Comparison of ENCODE assay signal across 10 cellular contexts in the genomic region with DNA sequence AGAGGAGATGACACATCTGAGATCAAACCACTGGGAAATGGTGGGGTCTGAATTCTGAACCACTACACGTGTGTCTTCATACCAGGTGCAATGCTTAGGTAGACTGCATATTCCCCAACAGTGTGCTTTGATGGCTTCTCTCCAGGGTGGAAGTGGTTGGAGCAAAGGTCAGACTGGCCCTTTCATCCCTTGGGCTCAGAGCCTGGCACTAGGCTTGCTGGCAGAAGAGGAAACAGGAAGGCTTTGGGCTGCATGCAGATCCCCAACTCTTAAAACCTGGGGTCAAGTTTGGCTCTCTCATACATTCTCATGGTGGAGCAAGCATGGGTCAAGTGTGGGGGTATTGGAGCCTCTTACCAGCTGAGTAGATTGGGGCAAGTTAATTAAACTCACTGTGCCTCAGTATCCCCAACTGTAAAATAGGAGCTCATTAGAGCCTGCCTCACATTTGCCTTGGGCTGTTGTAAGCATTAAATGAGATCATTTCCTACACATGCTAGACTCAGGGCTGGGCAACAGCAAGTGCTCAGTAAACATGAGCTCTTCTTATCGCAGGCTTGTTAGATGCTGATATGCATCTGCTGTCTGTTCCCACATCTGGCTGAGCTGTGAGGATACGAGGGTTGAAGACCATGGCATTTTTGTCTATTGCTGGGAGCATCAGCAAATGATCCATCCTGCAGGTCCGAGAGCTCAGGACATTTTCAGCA. TPM values are rescaled to one million over a fixed set of nuclear protein-coding genes. Genes with fewer than 3 reads are reported as not detected.
DNase-seq lines count a peak whose midpoint lies in the region; ATAC-seq and TF ChIP-seq lines count a peak whose summit lies in the region.
"Had no signal": no experiment of that assay in that cellular context is flagged by ENCODE, and none has a peak within 500 bp of the region (broad histone marks: within the 10 kb centered on the region; RNA-seq: fewer than 3 reads in every experiment).

No MANE protein-coding gene starts in this region.

- H3K9me2 ChIP-seq in OCI-LY7 (ENCODE audit: insufficient read depth, low read length) = no peaks in the 10 kb centered on the region

- H3K9me3 Mint-ChIP-seq in MCF 10A (ENCODE audit: unreplicated experiment) = no peaks in the 10 kb centered on the region
- H3K9me3 Mint-ChIP-seq: endodermal cell had no signal

- no peak overlapping the region for H3K27ac Mint-ChIP-seq in MCF 10A (ENCODE audit: low read depth, unreplicated experiment)
- H3K27ac Mint-ChIP-seq: endodermal cell had no signal

- H3K27ac ChIP-seq in OCI-LY7 (ENCODE audit: low read depth, low read length, poor library complexity, severe bottlenecking) (peak overlapping the region; percentile 97), colonic mucosa (peak overlapping the region; percentile 52)

- no peak overlapping the region for H3K4me3 Mint-ChIP-seq in MCF 10A (ENCODE audit: unreplicated experiment)
- H3K4me3 Mint-ChIP-seq: endodermal cell had no signal

- CTCF ChIA-PET in OCI-LY7 (lab: Charles Lee; ENCODE audit: unreplicated experiment) = interaction anchor here (0.7 to 1.3 kb wide), 7 partner anchors 9 to 68 kb away, joined by 3 to 12 read pairs (median 4); no protein-coding TSS in a partner anchor
- CTCF ChIA-PET in MCF 10A (lab: Yijun Ruan, JAX) = interaction anchor here (0.5 to 5.5 kb wide), 7 partner anchors 9 to 146 kb away, joined by 3 to 39 read pairs (median 3); no protein-coding TSS in a partner anchor

- peak overlapping the region; percentile 51 to 52 for H3K9ac ChIP-seq in colonic mucosa (ENCODE audit: low read depth in 2 of 2, low read length in 2 of 2)

- H3K4me3 ChIP-seq in OCI-LY7 (ENCODE audit: low read depth, low read length, poor library complexity, severe bottlenecking) (peak overlapping the region; percentile 53), colonic mucosa (no peak overlapping the region)

- peaks cover 61% of the 10 kb centered on the region for H3K79me2 ChIP-seq in OCI-LY7 (ENCODE audit: insufficient read depth, low read depth, low read length)

- TF ChIP-seq CTCF in OCI-LY7 (conservative IDR thresholded peaks at IDR 0.05; ENCODE audit: low read length) (no peak), colonic mucosa (IDR thresholded peaks at IDR 0.05) (no peak), MCF 10A (IDR thresholded peaks at IDR 0.05; ENCODE audit: unreplicated experiment) (no peak)

- H3K4me1 Mint-ChIP-seq in MCF 10A (ENCODE audit: insufficient read depth, unreplicated experiment) = peaks cover 25% of the 10 kb centered on the region

- intact Hi-C loops in OCI-LY7 (cut with micrococcal nuclease; ENCODE audit: unreplicated experiment) = loop anchor here (1.0 kb wide), 4 partner anchors 11 to 68 kb away; no protein-coding TSS in a partner anchor
- intact Hi-C loops in colonic mucosa (cut with DNase I) = no loop called here
- intact Hi-C loops in posterior vena cava (cut with DNase I) = no loop called here
- intact Hi-C loops in MCF 10A (cut with micrococcal nuclease) = no loop called here

- H3K9me3 ChIP-seq in OCI-LY7 (ENCODE audit: low read length) (no peaks in the 10 kb centered on the region), colonic mucosa (no peaks in the 10 kb centered on the region)

- peak; percentile 7 for ATAC-seq in GM18907 (IDR thresholded peaks at IDR 0.05; ENCODE audit: unreplicated experiment)
- no peak for ATAC-seq in GM21367 (IDR thresholded peaks at IDR 0.05; ENCODE audit: unreplicated experiment)
- ATAC-seq in HG02610 (IDR thresholded peaks at IDR 0.05; ENCODE audit: unreplicated experiment) = no peak
- ATAC-seq in HG02973 (IDR thresholded peaks at IDR 0.05; ENCODE audit: unreplicated experiment) = no peak

- H4K20me1 ChIP-seq in OCI-LY7 (ENCODE audit: insufficient read depth, low read length) = no peaks in the 10 kb centered on the region

- no peaks in the 10 kb centered on the region for H3K27me3 Mint-ChIP-seq in MCF 10A (ENCODE audit: insufficient read depth, unreplicated experiment)

- no peak overlapping the region for H2AFZ ChIP-seq in OCI-LY7 (ENCODE audit: low read length)

- BruUV-seq in OCI-LY7 (replicated peaks; lab: Mats Ljungman, UMichigan) (TSS peak; percentile 67), MCF 10A (replicated peaks; lab: Mats Ljungman, UMichigan) (no TSS peak)

- peaks cover 6% of the 10 kb centered on the region for H3K36me3 Mint-ChIP-seq in MCF 10A (ENCODE audit: insufficient read depth, unreplicated experiment)

- H3K36me3 ChIP-seq in OCI-LY7 (ENCODE audit: insufficient read depth, low read length) (no peaks in the 10 kb centered on the region), colonic mucosa (no peaks in the 10 kb centered on the region)

- H3K4me2 ChIP-seq in OCI-LY7 (ENCODE audit: low read length) = peak overlapping the region; percentile 78

- peak; percentile 71 for DNase-seq in OCI-LY7 (ENCODE audit: low spot score)
- peak; percentile 38 for DNase-seq in colonic mucosa
- peak; percentile 9 for DNase-seq in posterior vena cava (ENCODE audit: low spot score)
- DNase-seq in MCF 10A (ENCODE audit: unreplicated experiment) = no peak
- DNase-seq: endodermal cell, mammary epithelial cell had no signal

- POLR2A ChIA-PET in OCI-LY7 (lab: Charles Lee) = interaction anchor here (0.7 to 5.7 kb wide), 14 partner anchors 9 to 89 kb away, joined by 3 to 46 read pairs (median 6); partner anchors contain the start of gene PPP1R16B
- POLR2A ChIA-PET in MCF 10A (lab: Yijun Ruan, JAX) = interaction anchor here (1.2 kb wide), 1 partner anchor 82 kb away, joined by 3 read pairs; no protein-coding TSS in a partner anchor

- H3K27me3 ChIP-seq in colonic mucosa = no peaks in the 10 kb centered on the region

- peaks cover 97% of the 10 kb centered on the region for H3K4me1 ChIP-seq in OCI-LY7 (ENCODE audit: insufficient read depth, low read length, poor library complexity, severe bottlenecking)
- peaks cover 13% of the 10 kb centered on the region for H3K4me1 ChIP-seq in colonic mucosa

RNA-seq across cellular contexts. Expression of gene FAM83D, which starts 51.6 kb away (rescaled TPM):
- 33.2 and 48.2 TPM in 2 replicates for total RNA-seq in OCI-LY7 (2014; rRNA removed; shearing (Covaris generic))
- total RNA-seq in OCI-LY7 (2022) = 32.6 and 32.9 TPM in 2 replicates
- 10 to 100 TPM; 25.5 to 32.6 TPM for total RNA-seq in colonic mucosa
- total RNA-seq in posterior vena cava = 10 to 100 TPM; 72.1 to 94.3 TPM
- 10.7 and 18.4 TPM in 2 replicates for total RNA-seq in MCF 10A (2022)
